ENCODE assay signal across 8 cellular contexts in genomic region chr14:55129428-55130193, GRCh38. TPM values are rescaled to one million over a fixed set of nuclear protein-coding genes. Genes with fewer than 3 reads are reported as not detected.
DNase-seq lines count a peak whose midpoint lies in the region; ATAC-seq and TF ChIP-seq lines count a peak whose summit lies in the region.

No MANE protein-coding gene starts in this region.

- ATAC-seq in GM18505 (IDR thresholded peaks at IDR 0.05; ENCODE audit: unreplicated experiment), result peak; percentile 51
- ATAC-seq in HG02571 (IDR thresholded peaks at IDR 0.05; ENCODE audit: unreplicated experiment), result peak; percentile 56
- peak; percentile 74 for ATAC-seq in activated T-helper 17 cell treated with anti-CD3 and anti-CD28 coated beads, Interleukin-2, amount 50 U/mL, for 72 hours (replicated peaks)
- ATAC-seq in upper lobe of left lung (ENCODE audit: low FRiP score in 2 of 2), result peak; percentile 76 to 86

- H3K27me3 Mint-ChIP-seq in activated T-helper 17 cell treated with anti-CD3 and anti-CD28 coated beads, Interleukin-2, amount 50 U/mL, for 72 hours, result no peaks in the 10 kb centered on the region
- peaks cover 38% of the 10 kb centered on the region for H3K27me3 Mint-ChIP-seq in neural progenitor cell (ENCODE audit: insufficient read depth, low read depth)

- peaks cover 6% of the 10 kb centered on the region for H4K20me1 ChIP-seq in neural progenitor cell (ENCODE audit: low read depth)

- H3K27ac Mint-ChIP-seq in activated T-helper 17 cell treated with anti-CD3 and anti-CD28 coated beads, Interleukin-2, amount 50 U/mL, for 72 hours, result peak overlapping the region; percentile 74
- no peak overlapping the region for H3K27ac Mint-ChIP-seq in neural progenitor cell

- H3K9me3 Mint-ChIP-seq in activated T-helper 17 cell treated with anti-CD3 and anti-CD28 coated beads, Interleukin-2, amount 50 U/mL, for 72 hours, result no peaks in the 10 kb centered on the region
- H3K9me3 Mint-ChIP-seq in neural progenitor cell, result no peaks in the 10 kb centered on the region

- peak overlapping the region; percentile 96 for H3K4me2 ChIP-seq in neural progenitor cell

- H3K9me3 ChIP-seq in neural progenitor cell (ENCODE audit: low read depth) (no peaks in the 10 kb centered on the region), upper lobe of left lung (no peaks in the 10 kb centered on the region)

- H3K4me3 Mint-ChIP-seq in activated T-helper 17 cell treated with anti-CD3 and anti-CD28 coated beads, Interleukin-2, amount 50 U/mL, for 72 hours, result peak overlapping the region; percentile 70
- H3K4me3 Mint-ChIP-seq in neural progenitor cell, result peak overlapping the region; percentile 79

- peak; percentile 66 for DNase-seq in NCI-H69 (lab: John Stamatoyannopoulos, UW)
- DNase-seq in fibroblast of the aortic adventitia (ENCODE audit: low read depth), result peak; percentile 70
- DNase-seq in neural progenitor cell (ENCODE audit: low spot score), result peak; percentile 53
- peak; percentile 80 to 89 for DNase-seq in upper lobe of left lung
- DNase-seq in inferior parietal cortex (ENCODE audit: extremely low spot score), result no peak

- 0 to 1% methylated on average over 2 to 40 of the region's 53 CpGs for WGBS in upper lobe of left lung, 2 donors

- peaks cover 17% of the 10 kb centered on the region for H3F3A ChIP-seq in neural progenitor cell (ENCODE audit: low read depth)

- TF ChIP-seq EP300 in upper lobe of left lung (IDR thresholded peaks at IDR 0.05), result no peak

- TF ChIP-seq POLR2A in GM18505 (IDR thresholded peaks at IDR 0.05; ENCODE audit: borderline replicate concordance, extremely low read depth, insufficient read depth, insufficient read length) (peak; percentile 32), upper lobe of left lung (IDR thresholded peaks at IDR 0.05) (peak in 2 of 4 donors; percentile 16 to 31)

- peaks cover 59% of the 10 kb centered on the region for H3K27me3 ChIP-seq in neural progenitor cell
- no peaks in the 10 kb centered on the region for H3K27me3 ChIP-seq in upper lobe of left lung

- no peaks in the 10 kb centered on the region for H3K79me2 ChIP-seq in neural progenitor cell (ENCODE audit: low read depth)

- H3K36me3 ChIP-seq in neural progenitor cell, result no peaks in the 10 kb centered on the region
- H3K36me3 ChIP-seq in upper lobe of left lung, result no peaks in the 10 kb centered on the region

- no peak overlapping the region for H3K27ac ChIP-seq in neural progenitor cell
- peak overlapping the region; percentile 91 to 98 (median 97) for H3K27ac ChIP-seq in upper lobe of left lung

- no peak for TF ChIP-seq CTCF in fibroblast of the aortic adventitia (IDR thresholded peaks at IDR 0.05; ENCODE audit: insufficient read depth, low read length)
- no peak for TF ChIP-seq CTCF in neural progenitor cell (IDR thresholded peaks at IDR 0.05)
- no peak for TF ChIP-seq CTCF in upper lobe of left lung (IDR thresholded peaks at IDR 0.05)

- peaks cover 18% of the 10 kb centered on the region for H3K36me3 Mint-ChIP-seq in activated T-helper 17 cell treated with anti-CD3 and anti-CD28 coated beads, Interleukin-2, amount 50 U/mL, for 72 hours (ENCODE audit: low read depth)
- H3K36me3 Mint-ChIP-seq in neural progenitor cell, result no peaks in the 10 kb centered on the region

- peak overlapping the region; percentile 86 for H2AFZ ChIP-seq in neural progenitor cell (replicated peaks)

- H3K4me1 Mint-ChIP-seq in activated T-helper 17 cell treated with anti-CD3 and anti-CD28 coated beads, Interleukin-2, amount 50 U/mL, for 72 hours, result peaks cover 20% of the 10 kb centered on the region
- peaks cover 31% of the 10 kb centered on the region for H3K4me1 Mint-ChIP-seq in neural progenitor cell

- no peak overlapping the region for H3K9ac ChIP-seq in neural progenitor cell

- H3K4me3 ChIP-seq in fibroblast of the aortic adventitia (ENCODE audit: low read depth, low read length) (peak overlapping the region; percentile 91), neural progenitor cell (peak overlapping the region; percentile 66), upper lobe of left lung (peak overlapping the region; percentile 31 to 86 (median 74))

- H3K4me1 ChIP-seq in neural progenitor cell (peaks cover 13% of the 10 kb centered on the region), upper lobe of left lung (peaks cover 38 to 78% (median 54%) of the 10 kb centered on the region in 4 donors)

RNA-seq across cellular contexts. Expression of gene LGALS3, which starts 0.6 kb away (rescaled TPM):
- total RNA-seq in activated T-helper 17 cell treated with anti-CD3 and anti-CD28 coated beads, Interleukin-2, amount 50 U/mL, for 72 hours, result 100 to 1,000 TPM in 1 of 2 donors, 10 to 100 TPM in 1; 63.4 to 258 TPM
- 83.3 and 475 TPM in 2 replicates for total RNA-seq in fibroblast of the aortic adventitia (ENCODE audit: low replicate concordance)
- total RNA-seq in neural progenitor cell (ENCODE audit: low replicate concordance), result 0.99 TPM in 1 of 2 replicates, not detected in the other
- 100 to 1,000 TPM; 205 to 710 (median 440) TPM for total RNA-seq in upper lobe of left lung

Comparison
In these comparisons a context has a peak if more than half of its experiments do, and no peak if none do; other contexts are left out.
1. RNA of gene LGALS3, which starts 0.6 kb away (total RNA-seq): 205 to 710 TPM in upper lobe of left lung, 83.3 to 475 TPM in fibroblast of the aortic adventitia and 63.4 to 258 TPM in activated T-helper 17 cell treated with anti-CD3 and anti-CD28 coated beads, Interleukin-2, amount 50 U/mL, for 72 hours; 0.99 TPM in neural progenitor cell; every median in the first group is over 10 times any median in the second.
2. Peak in every context shown above with its lines, with median percentiles within 50 percentile points of each other: ATAC-seq and H3K4me3 ChIP-seq.